In the genomic region with DNA sequence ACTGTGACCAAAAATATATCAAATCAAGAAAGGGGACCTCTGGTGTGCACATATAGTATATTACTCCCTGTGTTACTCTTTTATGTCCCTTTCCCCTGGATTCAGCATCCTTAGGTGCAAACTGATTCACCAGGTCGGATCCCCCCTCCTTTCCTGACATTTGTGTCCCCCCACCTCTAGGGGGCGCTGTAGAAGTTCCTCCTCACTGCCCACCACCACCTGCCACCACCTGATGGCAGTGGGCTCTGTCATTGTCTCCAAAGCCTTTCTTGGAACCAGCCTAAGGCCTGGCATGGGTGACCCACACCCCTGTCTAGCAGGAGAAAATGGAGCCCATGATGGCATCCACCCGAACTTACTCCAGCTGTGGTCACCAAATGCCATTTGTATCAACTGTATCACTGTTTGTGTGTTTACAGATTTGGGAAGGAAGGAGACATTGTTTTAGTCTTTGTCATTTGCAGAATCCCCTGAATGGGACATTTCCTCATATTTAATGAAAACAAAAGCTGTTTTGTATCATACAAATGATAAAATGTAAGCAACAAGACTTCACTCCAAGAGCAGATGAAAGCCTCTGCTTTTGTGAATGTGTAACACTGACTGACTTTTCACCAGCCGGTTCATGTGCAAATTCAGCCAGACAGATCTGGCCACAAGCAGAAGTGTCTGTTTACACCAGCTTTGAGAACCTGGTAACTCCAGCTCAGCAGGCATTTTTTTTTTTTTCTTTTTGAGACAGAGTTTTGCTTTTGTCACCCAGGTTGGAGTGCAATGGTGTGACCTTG, we compare ENCODE assay signal across 2 cellular contexts.
TF ChIP-seq lines count a peak whose summit lies in the region.

No MANE protein-coding gene starts in this region.

TF ChIP-seq in GM12878, 131 proteins besides CTCF, POLR2A, EP300 and RAD21 (continued from another document):
- no peak for TF ChIP-seq SRF (IDR thresholded peaks at IDR 0.05; ENCODE audit: low read depth in 2 of 2, low read length in 2 of 2)
TF ChIP-seq in GM12878: peak in this region for 1.

TF ChIP-seq in liver, 16 proteins besides CTCF, POLR2A, EP300 and RAD21 (continued from another document):
- TF ChIP-seq, protein P1, sequence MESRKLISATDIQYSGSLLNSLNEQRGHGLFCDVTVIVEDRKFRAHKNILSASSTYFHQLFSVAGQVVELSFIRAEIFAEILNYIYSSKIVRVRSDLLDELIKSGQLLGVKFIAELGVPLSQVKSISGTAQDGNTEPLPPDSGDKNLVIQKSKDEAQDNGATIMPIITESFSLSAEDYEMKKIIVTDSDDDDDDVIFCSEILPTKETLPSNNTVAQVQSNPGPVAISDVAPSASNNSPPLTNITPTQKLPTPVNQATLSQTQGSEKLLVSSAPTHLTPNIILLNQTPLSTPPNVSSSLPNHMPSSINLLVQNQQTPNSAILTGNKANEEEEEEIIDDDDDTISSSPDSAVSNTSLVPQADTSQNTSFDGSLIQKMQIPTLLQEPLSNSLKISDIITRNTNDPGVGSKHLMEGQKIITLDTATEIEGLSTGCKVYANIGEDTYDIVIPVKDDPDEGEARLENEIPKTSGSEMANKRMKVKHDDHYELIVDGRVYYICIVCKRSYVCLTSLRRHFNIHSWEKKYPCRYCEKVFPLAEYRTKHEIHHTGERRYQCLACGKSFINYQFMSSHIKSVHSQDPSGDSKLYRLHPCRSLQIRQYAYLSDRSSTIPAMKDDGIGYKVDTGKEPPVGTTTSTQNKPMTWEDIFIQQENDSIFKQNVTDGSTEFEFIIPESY (IDR thresholded peaks at IDR 0.05), result no peak
